35 cellular contexts compared by ENCODE assay signal in the genomic region with DNA sequence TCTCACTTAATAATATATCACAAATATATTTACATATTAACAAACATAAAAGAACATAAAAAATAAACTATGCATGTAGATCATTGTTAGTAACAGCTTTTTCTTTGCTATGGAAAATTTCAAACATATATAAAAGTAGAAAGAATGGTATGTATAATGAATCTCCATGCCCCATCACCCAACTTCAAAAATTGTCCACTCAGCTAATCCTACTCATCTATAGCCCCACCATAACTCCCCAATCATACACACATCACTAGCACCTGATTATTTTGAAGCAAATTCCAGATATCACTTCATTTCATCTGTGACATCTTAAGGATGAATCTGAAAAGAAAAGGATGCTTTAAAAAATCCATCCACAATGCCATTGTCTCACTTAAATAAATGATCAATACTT. TPM values are rescaled to one million over a fixed set of nuclear protein-coding genes. Genes with fewer than 3 reads are reported as not detected.
"Had no signal": no experiment of that assay in that cellular context is flagged by ENCODE, and none has a peak within 500 bp of the region (broad histone marks: within the 10 kb centered on the region; RNA-seq: fewer than 3 reads in every experiment).

No MANE protein-coding gene starts in this region.

- DNase-seq: activated B cell treated with CpG ODN at 0.5 μM for 24 hours; activated CD4-positive, alpha-beta memory T cell treated with anti-CD3 and anti-CD28 coated beads for 36 hours; activated CD4-positive, alpha-beta T cell treated with anti-CD3 and anti-CD28 coated beads for 4 hours; activated CD4-positive, alpha-beta T cell treated with anti-CD3 and anti-CD28 coated beads, Interleukin-2, amount 10 ng/mL, durations not matched to agents 24 days and 14 days; activated CD4-positive, alpha-beta T cell treated with anti-CD3 and anti-CD28 coated beads, Interleukin-2, amount 50 U/mL, for 1 hour; activated CD4-positive, alpha-beta T cell treated with anti-CD3 and anti-CD28 coated beads, Interleukin-2, amount 50 U/mL, for 4 hours; activated CD4-positive, CD25-positive, alpha-beta regulatory T cell treated with anti-CD3 and anti-CD28 coated beads, Interleukin-2, amount 50 U/mL, for 72 hours; activated CD8-positive, alpha-beta memory T cell treated with anti-CD3 and anti-CD28 coated beads, Interleukin-2, amount 50 U/mL, for 4 hours; activated CD8-positive, alpha-beta T cell treated with anti-CD3 and anti-CD28 coated beads for 36 hours; activated effector memory CD4-positive, alpha-beta T cell treated with anti-CD3 and anti-CD28 coated beads, Interleukin-2, amount 50 U/mL, for 16 hours; activated gamma-delta T cell treated with Interleukin-2 at 50 U/mL for 16 hours; activated naive CD4-positive, alpha-beta T cell; activated naive CD4-positive, alpha-beta T cell treated with anti-CD3 and anti-CD28 coated beads for 36 hours; activated naive CD4-positive, alpha-beta T cell treated with anti-CD3 and anti-CD28 coated beads, Interleukin-2, amount 50 U/mL, for 16 hours; activated naive CD8-positive, alpha-beta T cell treated with anti-CD3 and anti-CD28 coated beads for 36 hours; activated T-cell treated with anti-CD3 and anti-CD28 coated beads for 4 hours; activated T-cell treated with anti-CD3 and anti-CD28 coated beads, Interleukin-2, amount 50 U/mL, for 1 hour; activated T-cell treated with anti-CD3 and anti-CD28 coated beads, Interleukin-2, amount 50 U/mL, for 4 hours; activated T-cell treated with anti-CD3 and anti-CD28 coated beads, Interleukin-2, amount 50 U/mL, for 72 hours; adrenal gland; amniotic stem cell; aorta; body of pancreas; brain microvascular endothelial cell; central memory CD4-positive, alpha-beta T cell; T-helper 2 cell; T-helper 9 cell had no signal

- H3K9me3 ChIP-seq: adrenal gland, body of pancreas, breast epithelium had no signal

- H3K4me3 ChIP-seq: adrenal gland, body of pancreas, breast epithelium had no signal

- H3K27me3 ChIP-seq: adrenal gland, body of pancreas, brain microvascular endothelial cell, breast epithelium had no signal

- H3K4me1 ChIP-seq: adrenal gland, body of pancreas, breast epithelium had no signal

- ATAC-seq: activated CD8-positive, alpha-beta T cell treated with anti-CD3 and anti-CD28 coated beads for 36 hours; activated naive CD4-positive, alpha-beta T cell treated with anti-CD3 and anti-CD28 coated beads, Interleukin-2, amount 50 U/mL, for 72 hours; activated T-cell treated with anti-CD3 and anti-CD28 coated beads, Interleukin-2, amount 50 U/mL, for 4 hours; activated T-cell treated with anti-CD3 and anti-CD28 coated beads, Interleukin-2, amount 50 U/mL, for 72 hours; activated T-helper 17 cell treated with anti-CD3 and anti-CD28 coated beads, Interleukin-2, amount 50 U/mL, for 72 hours; body of pancreas had no signal

- H3K27ac ChIP-seq: adrenal gland, body of pancreas, brain microvascular endothelial cell, breast epithelium, VCaP had no signal

- FAIRE-seq: astrocyte, TTC549 had no signal

- H3K36me3 ChIP-seq: adrenal gland, brain microvascular endothelial cell, breast epithelium had no signal

RNA-seq across cellular contexts. Expression of a gene that starts 46.8 kb away (rescaled TPM):
- total RNA-seq: activated B cell treated with CpG ODN at 0.5 μM for 24 hours; activated CD4-positive, alpha-beta memory T cell treated with anti-CD3 and anti-CD28 coated beads for 36 hours; activated CD4-positive, alpha-beta T cell treated with anti-CD3 and anti-CD28 coated beads, Interleukin-2, amount 10 ng/mL, durations not matched to agents 24 days and 14 days; activated CD8-positive, alpha-beta memory T cell treated with anti-CD3 and anti-CD28 coated beads for 36 hours; activated CD8-positive, alpha-beta T cell treated with anti-CD3 and anti-CD28 coated beads for 36 hours; activated naive CD4-positive, alpha-beta T cell treated with anti-CD3 and anti-CD28 coated beads for 36 hours; activated naive CD4-positive, alpha-beta T cell treated with anti-CD3 and anti-CD28 coated beads, Interleukin-2, amount 50 U/mL, for 72 hours; activated naive CD8-positive, alpha-beta T cell treated with anti-CD3 and anti-CD28 coated beads for 36 hours; activated T-cell treated with anti-CD3 and anti-CD28 coated beads, Interleukin-2, amount 50 U/mL, for 4 hours; activated T-cell treated with anti-CD3 and anti-CD28 coated beads, Interleukin-2, amount 50 U/mL, for 72 hours; activated T-helper 1 cell treated with anti-CD3 and anti-CD28 coated beads, Interleukin-12 subunit alpha, Interleukin-12 subunit beta, Interleukin-2, Interleukin-4 antibody, amounts not matched to agents 30 ng/mL and 10 ng/mL and 1 ng/mL, durations not matched to agents 14 hours and 24 hours and 36 hours; activated T-helper 17 cell treated with anti-CD3 and anti-CD28 coated beads, Interleukin-2, amount 50 U/mL, for 72 hours; astrocyte had no signal
- polyA plus RNA-seq: aorta had no signal
